Comparison of ENCODE assay signal across 19 cellular contexts in the genomic region with DNA sequence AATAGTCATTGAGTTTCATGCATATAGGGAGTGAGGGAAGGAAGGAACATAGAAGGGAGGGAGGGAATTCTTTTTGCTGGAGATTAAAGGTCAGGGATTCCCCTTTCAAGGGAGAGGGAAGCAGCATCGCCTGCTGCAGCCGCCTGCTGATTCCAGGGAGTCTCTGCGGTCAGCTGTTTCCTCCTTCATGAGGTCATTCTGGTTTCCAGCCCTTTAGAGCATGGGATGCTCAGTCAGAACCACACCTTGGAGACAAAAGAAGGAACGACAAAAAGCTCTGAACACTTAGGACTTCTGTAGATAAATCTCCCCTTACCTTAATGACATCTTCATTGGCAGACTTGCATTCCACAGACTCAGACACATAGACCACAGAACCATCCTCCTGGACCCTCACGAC.
"Had no signal": no experiment of that assay in that cellular context is flagged by ENCODE, and none has a peak within 500 bp of the region (broad histone marks: within the 10 kb centered on the region; RNA-seq: fewer than 3 reads in every experiment).

No MANE protein-coding gene starts in this region.

- H3K27ac Mint-ChIP-seq: activated CD8-positive, alpha-beta T cell treated with anti-CD3 and anti-CD28 coated beads for 36 hours; activated naive CD8-positive, alpha-beta T cell treated with anti-CD3 and anti-CD28 coated beads for 36 hours; activated T-cell treated with anti-CD3 and anti-CD28 coated beads, Interleukin-2, amount 50 U/mL, for 72 hours; memory B cell; neural progenitor cell had no signal

- H3K4me3 Mint-ChIP-seq: activated CD8-positive, alpha-beta T cell treated with anti-CD3 and anti-CD28 coated beads for 36 hours; activated naive CD8-positive, alpha-beta T cell treated with anti-CD3 and anti-CD28 coated beads for 36 hours; activated T-cell treated with anti-CD3 and anti-CD28 coated beads, Interleukin-2, amount 50 U/mL, for 72 hours; memory B cell; neural progenitor cell had no signal

- H3K4me2 ChIP-seq: neural progenitor cell had no signal

- H3K9me3 ChIP-seq: gastroesophageal sphincter, left lung, ovary, sigmoid colon had no signal

- H3K36me3 Mint-ChIP-seq: neural progenitor cell had no signal

- H2AFZ ChIP-seq: neural progenitor cell had no signal

- H3K27ac ChIP-seq: left lung, neural progenitor cell, ovary, suprapubic skin, upper lobe of left lung, VCaP had no signal

- DNase-seq: activated CD8-positive, alpha-beta memory T cell treated with anti-CD3 and anti-CD28 coated beads, Interleukin-2, amount 50 U/mL, for 4 hours; activated CD8-positive, alpha-beta T cell treated with anti-CD3 and anti-CD28 coated beads for 36 hours; activated gamma-delta T cell treated with Interleukin-2 at 50 U/mL for 16 hours; activated naive CD8-positive, alpha-beta T cell treated with anti-CD3 and anti-CD28 coated beads for 36 hours; activated T-cell treated with anti-CD3 and anti-CD28 coated beads, Interleukin-2, amount 50 U/mL, for 72 hours; hypothalamus; left lung; ovary; sigmoid colon; stimulated activated CD4-positive, alpha-beta T cell treated with anti-CD3 and anti-CD28 coated beads, Interleukin-2, amount 100 ng/mL, for 48 hours; stimulated activated CD8-positive, alpha-beta memory T cell treated with anti-CD3 and anti-CD28 coated beads, Interleukin-4, amount 100 ng/mL, for 48 hours; stimulated activated naive CD8-positive, alpha-beta T cell treated with anti-CD3 and anti-CD28 coated beads, Interleukin-15, Interleukin-2, amounts not matched to agents 100 U/mL and 50 U/mL, for 24 hours; SW 1271; upper lobe of left lung had no signal

- H3K36me3 ChIP-seq: gastroesophageal sphincter, left lung, neural progenitor cell, ovary, sigmoid colon, suprapubic skin, upper lobe of left lung had no signal

- H3K4me1 Mint-ChIP-seq: activated naive CD8-positive, alpha-beta T cell treated with anti-CD3 and anti-CD28 coated beads for 36 hours; memory B cell had no signal

- H3K9ac ChIP-seq: neural progenitor cell had no signal

- H3K4me1 ChIP-seq: left lung, neural progenitor cell, suprapubic skin, upper lobe of left lung had no signal

- ATAC-seq: activated CD8-positive, alpha-beta T cell treated with anti-CD3 and anti-CD28 coated beads for 36 hours; activated T-cell treated with anti-CD3 and anti-CD28 coated beads, Interleukin-2, amount 50 U/mL, for 72 hours; gastroesophageal sphincter; left lung; stimulated activated naive CD8-positive, alpha-beta T cell treated with anti-CD3 and anti-CD28 coated beads, Interleukin-15, Interleukin-2, amounts not matched to agents 100 U/mL and 50 U/mL, for 24 hours had no signal

- H3K27me3 ChIP-seq: gastroesophageal sphincter, left lung, neural progenitor cell, ovary, sigmoid colon, suprapubic skin, upper lobe of left lung had no signal

- H3K27me3 Mint-ChIP-seq: activated CD8-positive, alpha-beta T cell treated with anti-CD3 and anti-CD28 coated beads for 36 hours; memory B cell had no signal

- H3K4me3 ChIP-seq: gastroesophageal sphincter, left lung, neural progenitor cell, ovary, sigmoid colon, suprapubic skin, upper lobe of left lung had no signal
